ENCODE assay signal across 1 cellular context in the genomic region with DNA sequence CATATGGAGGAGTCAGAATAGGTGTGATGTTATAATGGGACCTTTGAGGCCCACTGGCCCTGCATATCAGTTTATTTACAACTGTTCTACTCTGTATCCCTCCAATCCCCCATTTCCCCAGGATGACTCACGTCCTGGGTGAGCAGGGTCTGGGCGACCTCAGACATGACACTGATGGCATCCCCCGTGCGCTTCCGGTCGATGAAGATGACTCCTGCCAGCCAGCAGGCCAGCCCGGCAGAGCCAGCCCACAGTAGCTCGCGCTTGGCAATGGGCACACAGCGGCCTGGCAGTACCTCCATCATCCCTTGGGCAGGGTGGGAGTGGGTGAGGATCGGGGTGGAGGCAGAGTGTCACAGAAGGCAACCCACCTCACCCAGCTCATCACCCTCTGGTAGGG.
TF ChIP-seq lines count a peak whose summit lies in the region.

No MANE protein-coding gene starts in this region.

TF ChIP-seq in HEK293, 187 proteins besides CTCF, POLR2A, EP300 and RAD21:
- TF ChIP-seq, protein P1, sequence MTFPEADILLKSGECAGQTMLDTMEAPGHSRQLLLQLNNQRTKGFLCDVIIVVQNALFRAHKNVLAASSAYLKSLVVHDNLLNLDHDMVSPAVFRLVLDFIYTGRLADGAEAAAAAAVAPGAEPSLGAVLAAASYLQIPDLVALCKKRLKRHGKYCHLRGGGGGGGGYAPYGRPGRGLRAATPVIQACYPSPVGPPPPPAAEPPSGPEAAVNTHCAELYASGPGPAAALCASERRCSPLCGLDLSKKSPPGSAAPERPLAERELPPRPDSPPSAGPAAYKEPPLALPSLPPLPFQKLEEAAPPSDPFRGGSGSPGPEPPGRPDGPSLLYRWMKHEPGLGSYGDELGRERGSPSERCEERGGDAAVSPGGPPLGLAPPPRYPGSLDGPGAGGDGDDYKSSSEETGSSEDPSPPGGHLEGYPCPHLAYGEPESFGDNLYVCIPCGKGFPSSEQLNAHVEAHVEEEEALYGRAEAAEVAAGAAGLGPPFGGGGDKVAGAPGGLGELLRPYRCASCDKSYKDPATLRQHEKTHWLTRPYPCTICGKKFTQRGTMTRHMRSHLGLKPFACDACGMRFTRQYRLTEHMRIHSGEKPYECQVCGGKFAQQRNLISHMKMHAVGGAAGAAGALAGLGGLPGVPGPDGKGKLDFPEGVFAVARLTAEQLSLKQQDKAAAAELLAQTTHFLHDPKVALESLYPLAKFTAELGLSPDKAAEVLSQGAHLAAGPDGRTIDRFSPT (tag by site-specific recombination; IDR thresholded peaks at IDR 0.05), result peak; percentile 21; the same call in 1 of the 2 replicates
- TF ChIP-seq, protein P2, sequence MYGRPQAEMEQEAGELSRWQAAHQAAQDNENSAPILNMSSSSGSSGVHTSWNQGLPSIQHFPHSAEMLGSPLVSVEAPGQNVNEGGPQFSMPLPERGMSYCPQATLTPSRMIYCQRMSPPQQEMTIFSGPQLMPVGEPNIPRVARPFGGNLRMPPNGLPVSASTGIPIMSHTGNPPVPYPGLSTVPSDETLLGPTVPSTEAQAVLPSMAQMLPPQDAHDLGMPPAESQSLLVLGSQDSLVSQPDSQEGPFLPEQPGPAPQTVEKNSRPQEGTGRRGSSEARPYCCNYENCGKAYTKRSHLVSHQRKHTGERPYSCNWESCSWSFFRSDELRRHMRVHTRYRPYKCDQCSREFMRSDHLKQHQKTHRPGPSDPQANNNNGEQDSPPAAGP (tag by site-specific recombination; IDR thresholded peaks at IDR 0.05), result no peak
